Comparison of ENCODE assay signal across 1 cellular context in genomic region chr5:132776932-132777208, GRCh38.
TF ChIP-seq lines count a peak whose summit lies in the region.

No MANE protein-coding gene starts in this region.

TF ChIP-seq in A549, 52 proteins besides CTCF, POLR2A, EP300 and RAD21 (continued from another document):
- TF ChIP-seq HES2 (IDR thresholded peaks at IDR 0.05) (no peak), EHF (CRISPR knock-in tag; IDR thresholded peaks at IDR 0.05) (no peak), SMC3 (IDR thresholded peaks at IDR 0.05) (no peak), JUNB (IDR thresholded peaks at IDR 0.05) (no peak), BHLHE40 (IDR thresholded peaks at IDR 0.05; ENCODE audit: low read depth, low read length) (no peak), CHD4 (IDR thresholded peaks at IDR 0.05; ENCODE audit: borderline replicate concordance) (no peak), ZFP36 (IDR thresholded peaks at IDR 0.05; ENCODE audit: borderline replicate concordance, partially characterized antibody) (no peak), POLR2AphosphoS2 (conservative IDR thresholded peaks at IDR 0.05; ENCODE audit: low read length) (no peak), KDM1A (IDR thresholded peaks at IDR 0.05; ENCODE audit: low read depth) (no peak), ESRRA (IDR thresholded peaks at IDR 0.05; ENCODE audit: borderline replicate concordance, low read length) (no peak), HDAC2 (IDR thresholded peaks at IDR 0.05) (no peak), E2F6 (IDR thresholded peaks at IDR 0.05; ENCODE audit: borderline replicate concordance, low read depth) (no peak)
- TF ChIP-seq, protein P1, sequence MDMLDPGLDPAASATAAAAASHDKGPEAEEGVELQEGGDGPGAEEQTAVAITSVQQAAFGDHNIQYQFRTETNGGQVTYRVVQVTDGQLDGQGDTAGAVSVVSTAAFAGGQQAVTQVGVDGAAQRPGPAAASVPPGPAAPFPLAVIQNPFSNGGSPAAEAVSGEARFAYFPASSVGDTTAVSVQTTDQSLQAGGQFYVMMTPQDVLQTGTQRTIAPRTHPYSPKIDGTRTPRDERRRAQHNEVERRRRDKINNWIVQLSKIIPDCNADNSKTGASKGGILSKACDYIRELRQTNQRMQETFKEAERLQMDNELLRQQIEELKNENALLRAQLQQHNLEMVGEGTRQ (IDR thresholded peaks at IDR 0.05) = no peak
- TF ChIP-seq, protein P2, sequence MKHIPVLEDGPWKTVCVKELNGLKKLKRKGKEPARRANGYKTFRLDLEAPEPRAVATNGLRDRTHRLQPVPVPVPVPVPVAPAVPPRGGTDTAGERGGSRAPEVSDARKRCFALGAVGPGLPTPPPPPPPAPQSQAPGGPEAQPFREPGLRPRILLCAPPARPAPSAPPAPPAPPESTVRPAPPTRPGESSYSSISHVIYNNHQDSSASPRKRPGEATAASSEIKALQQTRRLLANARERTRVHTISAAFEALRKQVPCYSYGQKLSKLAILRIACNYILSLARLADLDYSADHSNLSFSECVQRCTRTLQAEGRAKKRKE (CRISPR knock-in tag; IDR thresholded peaks at IDR 0.05; ENCODE audit: low read depth) = no peak
